In genomic region chr17:7080445-7081041, GRCh38 we compare ENCODE assay signal across 23 cellular contexts. TPM values are rescaled to one million over a fixed set of nuclear protein-coding genes. Genes with fewer than 3 reads are reported as not detected.
DNase-seq lines count a peak whose midpoint lies in the region; ATAC-seq and TF ChIP-seq lines count a peak whose summit lies in the region.
"Had no signal": no experiment of that assay in that cellular context is flagged by ENCODE, and none has a peak within 500 bp of the region (broad histone marks: within the 10 kb centered on the region; RNA-seq: fewer than 3 reads in every experiment).

No MANE protein-coding gene starts in this region.

- no peak overlapping the region for H3K27ac ChIP-seq in right atrium auricular region
- H3K27ac ChIP-seq: 22Rv1, cardiac muscle cell, parathyroid adenoma had no signal

- no peaks in the 10 kb centered on the region for H3K36me3 ChIP-seq in right atrium auricular region
- H3K36me3 ChIP-seq: adrenal gland, cardiac muscle cell had no signal

- peak; percentile 42 for DNase-seq in activated effector memory CD4-positive, alpha-beta T cell treated with anti-CD3 and anti-CD28 coated beads, Interleukin-2, amount 50 U/mL, for 16 hours
- no peak for DNase-seq in activated effector memory CD4-positive, alpha-beta T cell treated with Interleukin-2 at 50 U/mL for 16 hours
- DNase-seq in right atrium auricular region (ENCODE audit: low spot score), result peak; percentile 59
- peak; percentile 88 for DNase-seq in posterior vena cava (ENCODE audit: low spot score)
- DNase-seq in inferior parietal cortex (ENCODE audit: extremely low spot score), result no peak
- DNase-seq in posterior cingulate gyrus, result no peak
- DNase-seq: Caco-2; erythroblast; GOT3; naive B cell; NCI-H1436; NCI-H2171; NCI-H69; stimulated activated CD8-positive, alpha-beta memory T cell treated with anti-CD3 and anti-CD28 coated beads, Interleukin-4, amount 100 ng/mL, for 48 hours; SW 1271 had no signal

- no peak for ATAC-seq in GM19455 (IDR thresholded peaks at IDR 0.05; ENCODE audit: unreplicated experiment)
- no peak for ATAC-seq in GM18505 (IDR thresholded peaks at IDR 0.05; ENCODE audit: unreplicated experiment)

- no peaks in the 10 kb centered on the region for H3K4me1 ChIP-seq in right atrium auricular region
- H3K4me1 ChIP-seq: adrenal gland, Caco-2 had no signal

- intact Hi-C loops in posterior vena cava (cut with DNase I) (no loop called here), posterior cingulate gyrus (cut with DNase I) (no loop called here)

- no peak overlapping the region for H3K4me3 ChIP-seq in right atrium auricular region
- H3K4me3 ChIP-seq: adrenal gland, cardiac muscle cell, smooth muscle cell had no signal

- TF ChIP-seq POLR2A in GM18505 (IDR thresholded peaks at IDR 0.05; ENCODE audit: borderline replicate concordance, extremely low read depth, insufficient read depth, insufficient read length), result no peak

- TF ChIP-seq CTCF in right atrium auricular region (IDR thresholded peaks at IDR 0.05), result no peak

- H3K9me3 ChIP-seq in right atrium auricular region, result no peaks in the 10 kb centered on the region
- H3K9me3 ChIP-seq: adrenal gland, Caco-2 had no signal

- H3K27me3 ChIP-seq in right atrium auricular region, result no peaks in the 10 kb centered on the region
- H3K27me3 ChIP-seq: adrenal gland, cardiac muscle cell had no signal

RNA-seq across cellular contexts. Expression of gene CLEC10A, which starts 0.5 kb away (rescaled TPM):
- total RNA-seq in right atrium auricular region (1 to 10 TPM; 1.4 to 3.6 TPM), posterior vena cava (10 to 100 TPM in 1 of 2 donors, 1 to 10 TPM in 1; 5.9 to 13.9 TPM)
- total RNA-seq: Caco-2, cardiac muscle cell, smooth muscle cell, temporal lobe had no signal

RNA-seq across cellular contexts. Expression of gene ASGR2, which starts 34.1 kb away (rescaled TPM):
- total RNA-seq in right atrium auricular region, result under 1 TPM in 1 of 2 donors, not detected in 1; 0.33 TPM
- 1 to 10 TPM in 1 of 2 donors, under 1 TPM in 1; 0.90 to 1.3 TPM for total RNA-seq in posterior vena cava
- total RNA-seq: cardiac muscle cell, smooth muscle cell, temporal lobe had no signal

RNA-seq across cellular contexts. Expression of gene SLC16A11, which starts 36.7 kb away (rescaled TPM):
- total RNA-seq in right atrium auricular region (1 to 10 TPM; 1.9 to 3.4 TPM), posterior vena cava (1 to 10 TPM in 1 of 2 donors, under 1 TPM in 1; 0.52 to 1.3 TPM)
- total RNA-seq: temporal lobe had no signal

RNA-seq across cellular contexts. Expression of gene SLC16A13, which starts 44.7 kb away (rescaled TPM):
- total RNA-seq in right atrium auricular region, result under 1 TPM; 0.70 to 0.71 TPM
- total RNA-seq in posterior vena cava, result 1 to 10 TPM; 1.5 to 1.6 TPM

RNA-seq across cellular contexts. Expression of gene BCL6B, which starts 57.7 kb away (rescaled TPM):
- total RNA-seq in right atrium auricular region, result 1 to 10 TPM; 6.1 to 9.2 TPM
- total RNA-seq in posterior vena cava, result 10 to 100 TPM; 21.2 to 29.7 TPM
- total RNA-seq: Caco-2, smooth muscle cell had no signal

Comparison
In these comparisons a context has a peak if more than half of its experiments do, and no peak if none do; other contexts are left out.
1. DNase-seq: peak in activated effector memory CD4-positive, alpha-beta T cell treated with anti-CD3 and anti-CD28 coated beads, Interleukin-2, amount 50 U/mL, for 16 hours (single experiment), right atrium auricular region (single experiment) and posterior vena cava (single experiment); none in activated effector memory CD4-positive, alpha-beta T cell treated with Interleukin-2 at 50 U/mL for 16 hours (single experiment), inferior parietal cortex (single experiment) and posterior cingulate gyrus (0 of 10).